33 cellular contexts compared by ENCODE assay signal in the genomic region with DNA sequence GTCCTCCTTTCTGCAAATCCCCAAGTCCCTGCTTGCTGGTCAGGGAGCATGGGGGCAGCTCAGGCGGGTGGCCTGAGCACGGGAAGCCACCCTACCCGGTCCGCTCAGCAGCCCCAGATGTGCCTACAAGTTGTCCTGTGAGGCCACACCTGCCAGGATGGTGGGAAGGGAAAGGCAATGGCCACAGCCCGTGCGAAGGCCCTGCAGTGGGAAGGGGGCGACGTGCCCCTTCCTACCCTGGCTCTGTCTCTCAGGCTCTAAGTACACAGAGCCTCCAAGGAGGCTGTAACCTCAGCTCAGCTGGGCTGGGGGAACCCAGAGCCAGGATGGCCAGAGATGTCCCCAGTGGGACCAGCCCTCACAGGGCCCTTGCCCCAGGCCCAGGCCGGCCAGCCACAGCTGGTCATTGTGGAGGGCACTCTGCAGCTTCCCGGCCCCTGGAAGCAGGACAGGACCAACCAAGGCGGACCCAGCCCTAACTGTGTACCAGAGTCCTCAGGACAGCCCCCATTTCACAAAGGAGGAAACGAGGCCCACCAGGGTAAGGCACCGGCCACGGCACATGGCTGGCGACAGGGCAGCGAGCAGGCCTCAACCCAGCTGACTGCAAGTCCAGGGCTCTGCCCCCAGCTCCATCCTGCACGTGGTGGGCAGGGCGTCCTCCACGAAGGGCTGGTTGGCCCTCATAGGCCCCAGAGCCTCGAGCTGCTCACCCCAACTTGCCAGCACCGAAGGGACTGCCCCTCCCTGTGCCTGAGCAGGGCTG.
"Had no signal": no experiment of that assay in that cellular context is flagged by ENCODE, and none has a peak within 500 bp of the region (broad histone marks: within the 10 kb centered on the region; RNA-seq: fewer than 3 reads in every experiment).

No MANE protein-coding gene starts in this region.

- DNase-seq: activated CD4-positive, alpha-beta memory T cell treated with anti-CD3 and anti-CD28 coated beads for 36 hours; activated CD4-positive, alpha-beta T cell treated with anti-CD3 and anti-CD28 coated beads for 36 hours; activated CD4-positive, alpha-beta T cell treated with anti-CD3 and anti-CD28 coated beads, Interleukin-2, amount 10 ng/mL, durations not matched to agents 24 days and 14 days; activated CD4-positive, CD25-positive, alpha-beta regulatory T cell; activated CD4-positive, CD25-positive, alpha-beta regulatory T cell treated with anti-CD3 and anti-CD28 coated beads, Interleukin-2, amount 50 U/mL, for 72 hours; activated CD8-positive, alpha-beta memory T cell treated with anti-CD3 and anti-CD28 coated beads, Interleukin-2, amount 10 ng/mL, durations not matched to agents 7 days and 5 days; activated CD8-positive, alpha-beta memory T cell treated with anti-CD3 and anti-CD28 coated beads, Interleukin-2, amount 50 U/mL, for 4 hours; activated CD8-positive, alpha-beta T cell treated with anti-CD3 and anti-CD28 coated beads, Interleukin-2, amount 10 ng/mL, durations not matched to agents 7 days and 5 days; activated effector memory CD4-positive, alpha-beta T cell treated with anti-CD3 and anti-CD28 coated beads, Interleukin-2, amount 50 U/mL, for 16 hours; activated naive CD4-positive, alpha-beta T cell treated with anti-CD3 and anti-CD28 coated beads for 36 hours; activated naive CD8-positive, alpha-beta T cell treated with anti-CD3 and anti-CD28 coated beads for 36 hours; activated naive CD8-positive, alpha-beta T cell treated with anti-CD3 and anti-CD28 coated beads, Interleukin-2, amount 50 U/mL, for 24 hours; activated T-cell treated with anti-CD3 and anti-CD28 coated beads, Interleukin-2, amount 50 U/mL, for 1 hour; activated T-cell treated with anti-CD3 and anti-CD28 coated beads, Interleukin-2, amount 50 U/mL, for 48 hours; adrenal gland; amygdala; aorta; body of pancreas; caudate nucleus; colonic mucosa; effector memory CD4-positive, alpha-beta T cell; endodermal cell; foreskin fibroblast; heart left ventricle; T-helper 17 cell; T1000; WERI-Rb-1 had no signal

- H3K27me3 Mint-ChIP-seq: activated CD4-positive, alpha-beta memory T cell treated with anti-CD3 and anti-CD28 coated beads for 36 hours; activated CD4-positive, alpha-beta T cell treated with anti-CD3 and anti-CD28 coated beads for 36 hours; activated CD8-positive, alpha-beta memory T cell treated with anti-CD3 and anti-CD28 coated beads, Interleukin-2, amount 10 ng/mL, durations not matched to agents 7 days and 5 days; activated naive CD4-positive, alpha-beta T cell treated with anti-CD3 and anti-CD28 coated beads, Interleukin-2, amount 50 U/mL, for 24 hours; activated naive CD8-positive, alpha-beta T cell treated with anti-CD3 and anti-CD28 coated beads for 36 hours; activated naive CD8-positive, alpha-beta T cell treated with anti-CD3 and anti-CD28 coated beads, Interleukin-2, amount 50 U/mL, for 24 hours; T-helper 17 cell had no signal

- H3K36me3 ChIP-seq: adrenal gland, colonic mucosa, heart left ventricle, WERI-Rb-1 had no signal

- H3K27ac Mint-ChIP-seq: activated CD4-positive, alpha-beta memory T cell treated with anti-CD3 and anti-CD28 coated beads for 36 hours; activated CD4-positive, alpha-beta T cell treated with anti-CD3 and anti-CD28 coated beads for 36 hours; activated CD4-positive, alpha-beta T cell treated with anti-CD3 and anti-CD28 coated beads, Interleukin-2, amount 10 ng/mL, durations not matched to agents 24 days and 14 days; activated CD8-positive, alpha-beta memory T cell treated with anti-CD3 and anti-CD28 coated beads, Interleukin-2, amount 10 ng/mL, durations not matched to agents 7 days and 5 days; activated CD8-positive, alpha-beta T cell treated with anti-CD3 and anti-CD28 coated beads, Interleukin-2, amount 10 ng/mL, durations not matched to agents 7 days and 5 days; activated naive CD4-positive, alpha-beta T cell treated with anti-CD3 and anti-CD28 coated beads for 36 hours; activated naive CD4-positive, alpha-beta T cell treated with anti-CD3 and anti-CD28 coated beads, Interleukin-2, amount 50 U/mL, for 24 hours; activated naive CD8-positive, alpha-beta T cell treated with anti-CD3 and anti-CD28 coated beads for 36 hours; activated naive CD8-positive, alpha-beta T cell treated with anti-CD3 and anti-CD28 coated beads, Interleukin-2, amount 50 U/mL, for 24 hours; activated T-helper 1 cell treated with anti-CD3 and anti-CD28 coated beads, Interleukin-12 subunit alpha, Interleukin-12 subunit beta, Interleukin-2, Interleukin-4 antibody, amounts not matched to agents 30 ng/mL and 10 ng/mL and 1 ng/mL, durations not matched to agents 14 hours and 24 hours and 36 hours; activated T-helper 2 cell treated with anti-CD3 and anti-CD28 coated beads, Interferon-gamma antibody, Interleukin-2, Interleukin-4, amounts not matched to agents 10 μg/mL and 5 μg/mL and 100 μg/mL, durations not matched to agents 14 hours and 24 hours and 36 hours; endodermal cell; T-helper 17 cell; T-helper 2 cell treated with Interferon-gamma antibody and Interleukin-4, amounts not matched to agents 5 μg/mL and 100 μg/mL, for 36 hours had no signal

- H3K9me3 Mint-ChIP-seq: activated CD4-positive, alpha-beta memory T cell treated with anti-CD3 and anti-CD28 coated beads for 36 hours; activated CD4-positive, alpha-beta T cell treated with anti-CD3 and anti-CD28 coated beads, Interleukin-2, amount 10 ng/mL, durations not matched to agents 24 days and 14 days; activated naive CD4-positive, alpha-beta T cell treated with anti-CD3 and anti-CD28 coated beads for 36 hours; activated naive CD4-positive, alpha-beta T cell treated with anti-CD3 and anti-CD28 coated beads, Interleukin-2, amount 50 U/mL, for 24 hours; activated naive CD8-positive, alpha-beta T cell treated with anti-CD3 and anti-CD28 coated beads for 36 hours; activated naive CD8-positive, alpha-beta T cell treated with anti-CD3 and anti-CD28 coated beads, Interleukin-2, amount 50 U/mL, for 24 hours; activated T-helper 1 cell treated with anti-CD3 and anti-CD28 coated beads, Interleukin-12 subunit alpha, Interleukin-12 subunit beta, Interleukin-2, Interleukin-4 antibody, amounts not matched to agents 30 ng/mL and 10 ng/mL and 1 ng/mL, durations not matched to agents 14 hours and 24 hours and 36 hours; activated T-helper 2 cell treated with anti-CD3 and anti-CD28 coated beads, Interferon-gamma antibody, Interleukin-2, Interleukin-4, amounts not matched to agents 10 μg/mL and 5 μg/mL and 100 μg/mL, durations not matched to agents 14 hours and 24 hours and 36 hours; endodermal cell; T-helper 2 cell treated with Interferon-gamma antibody and Interleukin-4, amounts not matched to agents 5 μg/mL and 100 μg/mL, for 36 hours had no signal

- H3K4me3 ChIP-seq: adrenal gland, body of pancreas, colonic mucosa, heart left ventricle had no signal

- H3K4me1 ChIP-seq: body of pancreas, colonic mucosa had no signal

- H3K4me3 Mint-ChIP-seq: activated CD4-positive, alpha-beta memory T cell treated with anti-CD3 and anti-CD28 coated beads for 36 hours; activated CD4-positive, alpha-beta T cell treated with anti-CD3 and anti-CD28 coated beads for 36 hours; activated CD4-positive, alpha-beta T cell treated with anti-CD3 and anti-CD28 coated beads, Interleukin-2, amount 10 ng/mL, durations not matched to agents 24 days and 14 days; activated CD8-positive, alpha-beta memory T cell treated with anti-CD3 and anti-CD28 coated beads, Interleukin-2, amount 10 ng/mL, durations not matched to agents 7 days and 5 days; activated CD8-positive, alpha-beta T cell treated with anti-CD3 and anti-CD28 coated beads, Interleukin-2, amount 10 ng/mL, durations not matched to agents 7 days and 5 days; activated naive CD4-positive, alpha-beta T cell treated with anti-CD3 and anti-CD28 coated beads for 36 hours; activated naive CD4-positive, alpha-beta T cell treated with anti-CD3 and anti-CD28 coated beads, Interleukin-2, amount 50 U/mL, for 24 hours; activated naive CD8-positive, alpha-beta T cell treated with anti-CD3 and anti-CD28 coated beads for 36 hours; activated naive CD8-positive, alpha-beta T cell treated with anti-CD3 and anti-CD28 coated beads, Interleukin-2, amount 50 U/mL, for 24 hours; activated T-helper 1 cell treated with anti-CD3 and anti-CD28 coated beads, Interleukin-12 subunit alpha, Interleukin-12 subunit beta, Interleukin-2, Interleukin-4 antibody, amounts not matched to agents 30 ng/mL and 10 ng/mL and 1 ng/mL, durations not matched to agents 14 hours and 24 hours and 36 hours; endodermal cell; T-helper 17 cell; T-helper 2 cell treated with Interferon-gamma antibody and Interleukin-4, amounts not matched to agents 5 μg/mL and 100 μg/mL, for 36 hours had no signal

- H3K4me1 Mint-ChIP-seq: activated CD4-positive, alpha-beta T cell treated with anti-CD3 and anti-CD28 coated beads for 36 hours; activated CD4-positive, alpha-beta T cell treated with anti-CD3 and anti-CD28 coated beads, Interleukin-2, amount 10 ng/mL, durations not matched to agents 24 days and 14 days; activated CD8-positive, alpha-beta memory T cell treated with anti-CD3 and anti-CD28 coated beads, Interleukin-2, amount 10 ng/mL, durations not matched to agents 7 days and 5 days; activated naive CD4-positive, alpha-beta T cell treated with anti-CD3 and anti-CD28 coated beads, Interleukin-2, amount 50 U/mL, for 24 hours; activated naive CD8-positive, alpha-beta T cell treated with anti-CD3 and anti-CD28 coated beads for 36 hours; activated naive CD8-positive, alpha-beta T cell treated with anti-CD3 and anti-CD28 coated beads, Interleukin-2, amount 50 U/mL, for 24 hours had no signal

- H3K27me3 ChIP-seq: adrenal gland, body of pancreas, colonic mucosa, heart left ventricle had no signal

- FAIRE-seq: frontal cortex had no signal

- ATAC-seq: activated CD4-positive, alpha-beta T cell treated with anti-CD3 and anti-CD28 coated beads for 36 hours; activated CD8-positive, alpha-beta memory T cell treated with anti-CD3 and anti-CD28 coated beads, Interleukin-2, amount 10 ng/mL, durations not matched to agents 7 days and 5 days; activated CD8-positive, alpha-beta T cell treated with anti-CD3 and anti-CD28 coated beads, Interleukin-2, amount 10 ng/mL, durations not matched to agents 7 days and 5 days; activated naive CD8-positive, alpha-beta T cell treated with anti-CD3 and anti-CD28 coated beads, Interleukin-2, amount 50 U/mL, for 24 hours; body of pancreas; esophagus mucosa; heart left ventricle; T-helper 17 cell had no signal

- H3K9me3 ChIP-seq: adrenal gland, body of pancreas, colonic mucosa, heart left ventricle had no signal

- H3K36me3 Mint-ChIP-seq: activated CD4-positive, alpha-beta memory T cell treated with anti-CD3 and anti-CD28 coated beads for 36 hours; activated CD8-positive, alpha-beta memory T cell treated with anti-CD3 and anti-CD28 coated beads, Interleukin-2, amount 10 ng/mL, durations not matched to agents 7 days and 5 days; activated naive CD4-positive, alpha-beta T cell treated with anti-CD3 and anti-CD28 coated beads, Interleukin-2, amount 50 U/mL, for 24 hours; activated naive CD8-positive, alpha-beta T cell treated with anti-CD3 and anti-CD28 coated beads for 36 hours had no signal

- H3K27ac ChIP-seq: adrenal gland, body of pancreas, colonic mucosa, heart left ventricle had no signal
